Comparison of ENCODE assay signal across 22 cellular contexts in genomic region chr2:189203177-189203799, GRCh38.
DNase-seq lines count a peak whose midpoint lies in the region; ATAC-seq and TF ChIP-seq lines count a peak whose summit lies in the region.
"Had no signal": no experiment of that assay in that cellular context is flagged by ENCODE, and none has a peak within 500 bp of the region (broad histone marks: within the 10 kb centered on the region; RNA-seq: fewer than 3 reads in every experiment).

No MANE protein-coding gene starts in this region.

- DNase-seq in LoVo (ENCODE audit: low spot score) (peak; percentile 32), SHP77 (lab: John Stamatoyannopoulos, UW) (peak; percentile 5 to 38), NCI-H187 treated with DMSO at 0.1 percent for 48 hours (lab: John Stamatoyannopoulos, UW) (no peak), GM03348 (ENCODE audit: low spot score) (no peak), AG08395 (ENCODE audit: low spot score) (no peak)
- DNase-seq: activated CD4-positive, alpha-beta T cell treated with anti-CD3 and anti-CD28 coated beads for 1 hour; activated CD8-positive, alpha-beta memory T cell treated with anti-CD3 and anti-CD28 coated beads for 24 hours; activated T-cell treated with anti-CD3 and anti-CD28 coated beads, Interleukin-2, amount 50 U/mL, for 72 hours; endodermal cell; GDM1; head of caudate nucleus; immature natural killer cell; MV-4-11; NCI-H2171 treated with DMSO at 0.1 percent for 48 hours; NCI-H82; pancreas; stimulated activated CD4-positive, alpha-beta T cell treated with anti-CD3 and anti-CD28 coated beads, Interleukin-1b, Interleukin-23, amount 100 ng/mL, for 48 hours; stimulated activated naive CD8-positive, alpha-beta T cell treated with anti-CD3 and anti-CD28 coated beads, Interleukin-15, Interleukin-2, amounts not matched to agents 100 U/mL and 50 U/mL, for 24 hours had no signal

- H3K9me3 Mint-ChIP-seq in nephron = no peaks in the 10 kb centered on the region
- H3K9me3 Mint-ChIP-seq: activated T-cell treated with anti-CD3 and anti-CD28 coated beads, Interleukin-2, amount 50 U/mL, for 72 hours; endodermal cell; IgD-negative memory B cell had no signal

- ATAC-seq in GM18868 (IDR thresholded peaks at IDR 0.05; ENCODE audit: unreplicated experiment) = peak; percentile 45
- ATAC-seq: activated T-cell treated with anti-CD3 and anti-CD28 coated beads, Interleukin-2, amount 50 U/mL, for 72 hours; pancreas had no signal

- no peaks in the 10 kb centered on the region for H3K36me3 Mint-ChIP-seq in nephron (ENCODE audit: low read depth)
- H3K36me3 Mint-ChIP-seq: IgD-negative memory B cell, immature natural killer cell had no signal

- peaks cover 15% of the 10 kb centered on the region for H3K4me1 Mint-ChIP-seq in nephron
- H3K4me1 Mint-ChIP-seq: IgD-negative memory B cell, immature natural killer cell had no signal

- H3K27ac Mint-ChIP-seq in nephron = peak overlapping the region in 2 of 3 experiments; percentile 61 to 68
- H3K27ac Mint-ChIP-seq: endodermal cell, IgD-negative memory B cell, immature natural killer cell had no signal

- no peak for TF ChIP-seq CTCF in nephron (IDR thresholded peaks at IDR 0.05; ENCODE audit: unreplicated experiment in 3 of 3)

- H3K4me3 Mint-ChIP-seq in nephron = no peak overlapping the region
- H3K4me3 Mint-ChIP-seq: endodermal cell, IgD-negative memory B cell, immature natural killer cell had no signal

- H3K27me3 Mint-ChIP-seq in nephron (ENCODE audit: low read depth) = no peaks in the 10 kb centered on the region
- H3K27me3 Mint-ChIP-seq: activated naive CD8-positive, alpha-beta T cell; IgD-negative memory B cell had no signal

Comparison
In these comparisons a context has a peak if more than half of its experiments do, and no peak if none do; other contexts are left out.
1. DNase-seq: peak in LoVo (single experiment) and SHP77 (2 of 2); none in NCI-H187 treated with DMSO at 0.1 percent for 48 hours (single experiment), GM03348 (single experiment) and AG08395 (single experiment).